ENCODE assay signal across 9 cellular contexts in the genomic region with DNA sequence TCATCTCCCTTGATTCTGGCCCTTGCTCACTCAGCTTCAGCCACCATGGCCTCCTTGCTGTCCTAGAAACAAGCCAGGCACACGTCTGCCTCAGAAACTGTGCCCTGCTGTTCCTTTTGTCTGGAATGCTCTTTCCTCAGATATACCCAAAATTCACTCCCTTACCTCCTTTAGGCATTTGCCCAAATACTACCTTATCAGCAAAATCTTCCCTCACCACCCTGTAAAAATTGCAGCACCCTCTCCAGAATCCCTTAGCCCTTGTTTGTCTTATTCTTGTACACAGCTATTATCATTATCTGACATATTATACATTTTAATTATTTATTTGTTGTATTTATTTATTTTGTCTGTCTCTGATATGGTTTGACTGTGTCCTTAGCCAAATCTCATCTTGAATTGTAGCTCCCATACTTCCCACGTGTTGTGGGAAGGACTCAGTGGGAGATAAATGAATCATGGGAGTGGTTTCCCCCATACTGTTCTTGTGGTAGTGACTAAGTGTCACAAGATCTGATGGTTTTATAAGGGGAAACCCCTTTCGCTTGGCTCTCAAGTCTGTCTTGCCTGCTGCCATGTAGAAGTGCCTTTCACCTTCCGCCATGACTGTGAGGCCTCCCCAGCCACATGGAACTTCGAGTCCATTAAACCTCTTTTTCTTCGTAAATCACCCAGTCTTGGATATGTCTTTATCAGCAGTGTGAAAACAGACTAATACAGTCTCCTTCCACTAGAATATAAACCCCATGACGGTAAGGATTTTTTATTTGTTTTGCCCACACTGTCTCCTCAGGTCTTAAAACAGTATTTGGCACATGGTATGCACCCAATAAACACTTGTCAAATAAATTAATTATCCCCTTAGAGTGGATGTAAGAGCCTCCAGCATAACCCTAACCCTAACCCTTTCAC. TPM values are rescaled to one million over a fixed set of nuclear protein-coding genes. Genes with fewer than 3 reads are reported as not detected.
DNase-seq lines count a peak whose midpoint lies in the region; ATAC-seq and TF ChIP-seq lines count a peak whose summit lies in the region.
"Had no signal": no experiment of that assay in that cellular context is flagged by ENCODE, and none has a peak within 500 bp of the region (broad histone marks: within the 10 kb centered on the region; RNA-seq: fewer than 3 reads in every experiment).

No MANE protein-coding gene starts in this region.

- no peak for TF ChIP-seq CTCF in foreskin keratinocyte (conservative IDR thresholded peaks at IDR 0.05)

- ATAC-seq in foreskin keratinocyte: peak; percentile 53
- peak; percentile 86 for ATAC-seq in stimulated activated naive CD8-positive, alpha-beta T cell treated with anti-CD3 and anti-CD28 coated beads, Interleukin-15, Interleukin-2, amounts not matched to agents 100 U/mL and 50 U/mL, for 24 hours

- peak; percentile 71 for DNase-seq in activated effector memory CD4-positive, alpha-beta T cell treated with anti-CD3 and anti-CD28 coated beads, Interleukin-2, amount 50 U/mL, for 16 hours
- no peak for DNase-seq in activated effector memory CD4-positive, alpha-beta T cell treated with Interleukin-2 at 50 U/mL for 16 hours
- peak; percentile 42 to 54 for DNase-seq in activated T-cell treated with anti-CD3 and anti-CD28 coated beads, Interleukin-2, amount 50 U/mL, for 48 hours
- DNase-seq in foreskin keratinocyte: peak; percentile 20 to 48
- DNase-seq in stimulated activated naive CD8-positive, alpha-beta T cell treated with anti-CD3 and anti-CD28 coated beads, Interleukin-15, Interleukin-2, amounts not matched to agents 100 U/mL and 50 U/mL, for 24 hours: peak; percentile 50
- no peak for DNase-seq in ecto neural progenitor cell (ENCODE audit: low spot score)
- DNase-seq in HPDE6-E6E7 (ENCODE audit: extremely low spot score): no peak
- no peak for DNase-seq in DMS114 treated with DMSO at 0.1 percent for 48 hours (lab: John Stamatoyannopoulos, UW; ENCODE audit: unreplicated experiment)
- DNase-seq: NCI-H774 had no signal

- no peak overlapping the region for H3K27ac ChIP-seq in foreskin keratinocyte

- H3K27me3 ChIP-seq in foreskin keratinocyte: peaks cover 5% of the 10 kb centered on the region

- no peaks in the 10 kb centered on the region for H3K4me1 ChIP-seq in foreskin keratinocyte

RNA-seq across cellular contexts. Expression of a gene that starts 60.0 kb away (rescaled TPM):
- total RNA-seq in foreskin keratinocyte: 120 and 128 TPM in 2 replicates
- polyA plus RNA-seq in foreskin keratinocyte: 36.0 and 42.4 TPM in 2 replicates

Comparison
In these comparisons a context has a peak if more than half of its experiments do, and no peak if none do; other contexts are left out.
1. DNase-seq: peak in activated effector memory CD4-positive, alpha-beta T cell treated with anti-CD3 and anti-CD28 coated beads, Interleukin-2, amount 50 U/mL, for 16 hours (single experiment), activated T-cell treated with anti-CD3 and anti-CD28 coated beads, Interleukin-2, amount 50 U/mL, for 48 hours (2 of 2), foreskin keratinocyte (2 of 2) and stimulated activated naive CD8-positive, alpha-beta T cell treated with anti-CD3 and anti-CD28 coated beads, Interleukin-15, Interleukin-2, amounts not matched to agents 100 U/mL and 50 U/mL, for 24 hours (single experiment); none in activated effector memory CD4-positive, alpha-beta T cell treated with Interleukin-2 at 50 U/mL for 16 hours (single experiment), ecto neural progenitor cell (single experiment), HPDE6-E6E7 (single experiment) and DMS114 treated with DMSO at 0.1 percent for 48 hours (single experiment).